8 cellular contexts compared by ENCODE assay signal in the genomic region with DNA sequence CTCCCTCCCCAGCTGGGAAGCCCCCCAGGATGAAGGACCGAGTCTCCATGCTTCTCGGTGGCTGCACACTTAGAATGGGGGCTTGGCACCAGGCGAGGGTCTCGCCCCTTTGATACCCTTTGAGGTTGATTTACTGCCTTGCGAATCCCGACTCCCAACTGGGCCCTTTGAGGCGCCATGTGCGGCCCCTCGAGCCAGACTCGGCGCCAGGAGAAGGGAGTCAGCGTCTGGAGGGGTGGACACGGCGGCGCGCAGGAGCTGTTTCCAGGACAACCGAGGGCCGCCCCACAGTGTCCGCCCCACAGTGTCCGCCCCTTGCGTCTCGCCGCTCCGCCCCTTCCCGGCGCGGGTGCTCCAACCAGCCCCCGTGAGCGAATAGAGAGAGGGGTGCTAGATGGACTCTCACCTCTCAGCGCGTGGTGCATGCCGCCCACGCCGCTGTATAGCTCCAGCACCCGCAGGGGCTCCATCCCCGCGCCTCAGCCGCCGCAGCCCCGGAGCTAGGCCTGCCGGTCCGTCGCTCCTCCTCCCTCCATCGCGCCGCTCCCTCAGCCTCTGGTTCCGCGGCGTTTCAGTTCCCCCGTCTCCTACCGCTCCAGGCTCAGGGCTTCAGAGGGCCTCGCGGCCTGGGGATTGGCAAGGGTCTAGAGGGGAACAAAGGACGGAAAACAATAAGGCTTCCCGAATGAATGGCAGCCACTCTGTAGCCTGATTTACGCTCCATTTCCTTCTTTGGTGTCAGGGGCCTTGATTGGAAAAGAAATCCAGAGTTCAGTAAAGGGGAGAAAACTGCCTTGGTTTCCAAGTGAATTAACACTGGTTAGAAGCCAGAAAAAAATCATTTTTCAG. TPM values are rescaled to one million over a fixed set of nuclear protein-coding genes. Genes with fewer than 3 reads are reported as not detected.
DNase-seq lines count a peak whose midpoint lies in the region; ATAC-seq and TF ChIP-seq lines count a peak whose summit lies in the region.

A gene with protein sequence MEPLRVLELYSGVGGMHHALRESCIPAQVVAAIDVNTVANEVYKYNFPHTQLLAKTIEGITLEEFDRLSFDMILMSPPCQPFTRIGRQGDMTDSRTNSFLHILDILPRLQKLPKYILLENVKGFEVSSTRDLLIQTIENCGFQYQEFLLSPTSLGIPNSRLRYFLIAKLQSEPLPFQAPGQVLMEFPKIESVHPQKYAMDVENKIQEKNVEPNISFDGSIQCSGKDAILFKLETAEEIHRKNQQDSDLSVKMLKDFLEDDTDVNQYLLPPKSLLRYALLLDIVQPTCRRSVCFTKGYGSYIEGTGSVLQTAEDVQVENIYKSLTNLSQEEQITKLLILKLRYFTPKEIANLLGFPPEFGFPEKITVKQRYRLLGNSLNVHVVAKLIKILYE (minus strand): TSS at position 508 of the 849 bp plus-strand sequence. CDS start 38 bp downstream, at position 470.

- H3K4me1 Mint-ChIP-seq in T-helper 2 cell treated with Interferon-gamma antibody and Interleukin-4, amounts not matched to agents 5 μg/mL and 100 μg/mL, for 36 hours (ENCODE audit: low read depth) = peaks cover 45% of the 10 kb centered on the region

- peaks cover 7% of the 10 kb centered on the region for H3K79me2 ChIP-seq in hepatocyte

- TF ChIP-seq CTCF in GM13976 (IDR thresholded peaks at IDR 0.05; ENCODE audit: borderline replicate concordance, control extremely low read depth, extremely low read depth, insufficient read depth, missing control alignments) (no peak), astrocyte of the cerebellum (IDR thresholded peaks at IDR 0.05; ENCODE audit: low read depth, low read length, missing control alignments) (no peak), hepatocyte (IDR thresholded peaks at IDR 0.05; ENCODE audit: poor library complexity) (no peak)

- H3K4me1 ChIP-seq in hepatocyte (ENCODE audit: insufficient read depth) (peaks cover 21% of the 10 kb centered on the region), aorta (ENCODE audit: control insufficient read depth in 1 of 2, insufficient read depth in 2 of 2, low read length in 2 of 2) (peaks cover 0 to 6% of the 10 kb centered on the region in 2 donors)

- H2AFZ ChIP-seq in hepatocyte = peak within 1 kb of the TSS; percentile 91

- H3K27ac Mint-ChIP-seq in T-helper 2 cell treated with Interferon-gamma antibody and Interleukin-4, amounts not matched to agents 5 μg/mL and 100 μg/mL, for 36 hours = peak within 1 kb of the TSS; percentile 72

- intact Hi-C loops in aorta (cut with DNase I) = loop anchor here (2.0 to 5.0 kb wide), 2 partner anchors 27 to 41 kb away; partner anchors contain the start of gene VIM (in 1 of the 2)

- no peaks in the 10 kb centered on the region for H4K20me1 ChIP-seq in hepatocyte (ENCODE audit: insufficient read depth, poor library complexity, severe bottlenecking)

- peak within 1 kb of the TSS; percentile 86 for H3K4me2 ChIP-seq in hepatocyte

- H3K27me3 Mint-ChIP-seq in T-helper 2 cell treated with Interferon-gamma antibody and Interleukin-4, amounts not matched to agents 5 μg/mL and 100 μg/mL, for 36 hours (ENCODE audit: low read depth) = no peaks in the 10 kb centered on the region

- H3K4me3 ChIP-seq in astrocyte of the cerebellum (ENCODE audit: low read depth, low read length) (peak within 1 kb of the TSS; percentile 50), hepatocyte (peak within 1 kb of the TSS; percentile 32), aorta (ENCODE audit: low read length in 2 of 2) (peak within 1 kb of the TSS; percentile 45 to 84)

- H3K9me3 Mint-ChIP-seq in T-helper 2 cell treated with Interferon-gamma antibody and Interleukin-4, amounts not matched to agents 5 μg/mL and 100 μg/mL, for 36 hours = no peaks in the 10 kb centered on the region

- H3K27me3 ChIP-seq in hepatocyte = no peaks in the 10 kb centered on the region
- H3K27me3 ChIP-seq in aorta (ENCODE audit: control insufficient read depth in 1 of 2, insufficient read depth in 2 of 2, low read length in 1 of 2) = no peaks in the 10 kb centered on the region

- H3K9me3 ChIP-seq in hepatocyte (ENCODE audit: low read depth) (no peaks in the 10 kb centered on the region), aorta (ENCODE audit: control insufficient read depth, low read length) (no peaks in the 10 kb centered on the region)

- in situ Hi-C loops in GM13976 (cut with MboI; ENCODE audit: low sequenced_read_pairs, unreplicated experiment) (no loop called here), astrocyte of the cerebellum (cut with HindIII; ENCODE audit: low sequenced_read_pairs) (loop anchor here (25.0 kb wide), 1 partner anchor 189 kb away; no protein-coding TSS in a partner anchor)

- peak within 1 kb of the TSS; percentile 96 for H3K4me3 Mint-ChIP-seq in T-helper 2 cell treated with Interferon-gamma antibody and Interleukin-4, amounts not matched to agents 5 μg/mL and 100 μg/mL, for 36 hours

- no peaks in the 10 kb centered on the region for H3K36me3 ChIP-seq in hepatocyte (replicated peaks; ENCODE audit: insufficient read depth, low read depth)
- H3K36me3 ChIP-seq in aorta (ENCODE audit: control insufficient read depth in 1 of 2, insufficient read depth in 2 of 2, low read length in 1 of 2) = peaks cover 0 to 2% of the 10 kb centered on the region in 2 donors

- H3K9me2 ChIP-seq in hepatocyte (replicated peaks; ENCODE audit: insufficient read depth) = no peaks in the 10 kb centered on the region

- DNase-seq in GM13976 (ENCODE audit: low spot score) (peak; percentile 84), NCI-H1092 (lab: John Stamatoyannopoulos, UW) (peak; percentile 78), astrocyte of the cerebellum (ENCODE audit: low read depth) (peak; percentile 72), hepatocyte (ENCODE audit: low spot score) (peak; percentile 96), renal cortical epithelial cell (ENCODE audit: low read depth) (peak; percentile 65), aorta (peak; percentile 93 to 96)
- peak; percentile 81 for DNase-seq in T-helper 2 cell treated with Interferon-gamma antibody and Interleukin-4, amounts not matched to agents 5 μg/mL and 100 μg/mL, for 36 hours (ENCODE audit: low spot score)

- peak within 1 kb of the TSS; percentile 98 for H3K27ac ChIP-seq in hepatocyte
- peak within 1 kb of the TSS; percentile 78 to 97 for H3K27ac ChIP-seq in aorta (ENCODE audit: low read depth in 1 of 2, low read length in 2 of 2)

- ATAC-seq in HG02588 (IDR thresholded peaks at IDR 0.05; ENCODE audit: unreplicated experiment) = peak; percentile 95
- ATAC-seq in aorta (ENCODE audit: low FRiP score) = peak; percentile 100

- H3K36me3 Mint-ChIP-seq in T-helper 2 cell treated with Interferon-gamma antibody and Interleukin-4, amounts not matched to agents 5 μg/mL and 100 μg/mL, for 36 hours (ENCODE audit: low read depth) = no peaks in the 10 kb centered on the region

- 2% methylated on average over 51 of the region's 56 CpGs for WGBS in hepatocyte (ENCODE audit: low lambda C conversion rate, missing lambda C conversion rate)
- WGBS in aorta, 2 donors = 0 to 1% methylated on average over 50 to 56 of the region's 56 CpGs

RNA-seq across cellular contexts. Expression of the gene that starts here (rescaled TPM):
- total RNA-seq in hepatocyte = 4.2 and 5.4 TPM in 2 replicates
- 3.5 and 5.9 TPM in 2 replicates for polyA plus RNA-seq in hepatocyte
- total RNA-seq in renal cortical epithelial cell = 5.2 and 6.1 TPM in 2 replicates
- total RNA-seq in aorta = 10 to 100 TPM; 13.4 to 15.2 TPM
- polyA plus RNA-seq in aorta = 1 to 10 TPM; 4.8 to 5.2 TPM

Comparison
In these comparisons a context has a peak if more than half of its experiments do, and no peak if none do; other contexts are left out.
1. Peak in every context shown above with its lines: DNase-seq, ATAC-seq, H3K4me3 ChIP-seq and H3K27ac ChIP-seq.